11 cellular contexts compared by ENCODE assay signal in genomic region chr19:29704562-29705558, GRCh38. TPM values are rescaled to one million over a fixed set of nuclear protein-coding genes. Genes with fewer than 3 reads are reported as not detected.
DNase-seq lines count a peak whose midpoint lies in the region; ATAC-seq lines count a peak whose summit lies in the region.
"Had no signal": no experiment of that assay in that cellular context is flagged by ENCODE, and none has a peak within 500 bp of the region (broad histone marks: within the 10 kb centered on the region; RNA-seq: fewer than 3 reads in every experiment).

No MANE protein-coding gene starts in this region.

- peak overlapping the region; percentile 92 for H3K27ac Mint-ChIP-seq in activated T-helper 1 cell treated with anti-CD3 and anti-CD28 coated beads, Interleukin-12 subunit alpha, Interleukin-12 subunit beta, Interleukin-2, Interleukin-4 antibody, amounts not matched to agents 30 ng/mL and 10 ng/mL and 1 ng/mL, durations not matched to agents 14 hours and 24 hours and 36 hours

- intact Hi-C loops in activated T-helper 1 cell treated with anti-CD3 and anti-CD28 coated beads, Interleukin-12 subunit alpha, Interleukin-12 subunit beta, Interleukin-2, Interleukin-4 antibody, amounts not matched to agents 30 ng/mL and 10 ng/mL and 1 ng/mL, durations not matched to agents 14 hours and 24 hours and 36 hours (cut with micrococcal nuclease), result loop anchor here (1.0 kb wide), 2 partner anchors 9 to 32 kb away; no protein-coding TSS in a partner anchor

- peak; percentile 55 for DNase-seq in stimulated activated CD4-positive, alpha-beta T cell treated with anti-CD3 and anti-CD28 coated beads, Interleukin-4, amount 100 ng/mL, for 24 hours
- DNase-seq in stimulated activated CD4-positive, alpha-beta T cell treated with anti-CD3 and anti-CD28 coated beads, Interleukin-12 subunit alpha, Interleukin-12 subunit beta, amount 100 ng/mL, for 4 hours, result no peak
- no peak for DNase-seq in activated T-helper 1 cell treated with anti-CD3 and anti-CD28 coated beads, Interleukin-12 subunit alpha, Interleukin-12 subunit beta, Interleukin-2, Interleukin-4 antibody, amounts not matched to agents 30 ng/mL and 10 ng/mL and 1 ng/mL, durations not matched to agents 14 hours and 24 hours and 36 hours (ENCODE audit: low spot score)
- no peak for DNase-seq in kidney tubule cell (ENCODE audit: low spot score)
- DNase-seq in medulla oblongata (ENCODE audit: extremely low spot score), result no peak
- no peak for DNase-seq in DMS153 treated with DMSO at 0.1 percent for 48 hours (lab: John Stamatoyannopoulos, UW; ENCODE audit: unreplicated experiment)
- DNase-seq: foreskin fibroblast, mesenchymal stem cell, NCI-H446 had no signal

- no peaks in the 10 kb centered on the region for H3K27me3 Mint-ChIP-seq in activated T-helper 1 cell treated with anti-CD3 and anti-CD28 coated beads, Interleukin-12 subunit alpha, Interleukin-12 subunit beta, Interleukin-2, Interleukin-4 antibody, amounts not matched to agents 30 ng/mL and 10 ng/mL and 1 ng/mL, durations not matched to agents 14 hours and 24 hours and 36 hours (ENCODE audit: insufficient read depth)

- ATAC-seq in HG02840 (IDR thresholded peaks at IDR 0.05; ENCODE audit: low FRiP score, unreplicated experiment), result peak; percentile 73
- no peak for ATAC-seq in HG03139 (IDR thresholded peaks at IDR 0.05; ENCODE audit: unreplicated experiment)

- peaks cover 52% of the 10 kb centered on the region for H3K4me1 Mint-ChIP-seq in activated T-helper 1 cell treated with anti-CD3 and anti-CD28 coated beads, Interleukin-12 subunit alpha, Interleukin-12 subunit beta, Interleukin-2, Interleukin-4 antibody, amounts not matched to agents 30 ng/mL and 10 ng/mL and 1 ng/mL, durations not matched to agents 14 hours and 24 hours and 36 hours (ENCODE audit: low read depth)

- peaks cover 22% of the 10 kb centered on the region for H3K36me3 Mint-ChIP-seq in activated T-helper 1 cell treated with anti-CD3 and anti-CD28 coated beads, Interleukin-12 subunit alpha, Interleukin-12 subunit beta, Interleukin-2, Interleukin-4 antibody, amounts not matched to agents 30 ng/mL and 10 ng/mL and 1 ng/mL, durations not matched to agents 14 hours and 24 hours and 36 hours (ENCODE audit: low read depth)

- peak overlapping the region; percentile 53 for H3K4me3 Mint-ChIP-seq in activated T-helper 1 cell treated with anti-CD3 and anti-CD28 coated beads, Interleukin-12 subunit alpha, Interleukin-12 subunit beta, Interleukin-2, Interleukin-4 antibody, amounts not matched to agents 30 ng/mL and 10 ng/mL and 1 ng/mL, durations not matched to agents 14 hours and 24 hours and 36 hours

- no peaks in the 10 kb centered on the region for H3K9me3 Mint-ChIP-seq in activated T-helper 1 cell treated with anti-CD3 and anti-CD28 coated beads, Interleukin-12 subunit alpha, Interleukin-12 subunit beta, Interleukin-2, Interleukin-4 antibody, amounts not matched to agents 30 ng/mL and 10 ng/mL and 1 ng/mL, durations not matched to agents 14 hours and 24 hours and 36 hours

RNA-seq across cellular contexts. Expression of gene C19orf12, which starts 10.2 kb away (rescaled TPM):
- total RNA-seq in activated T-helper 1 cell treated with anti-CD3 and anti-CD28 coated beads, Interleukin-12 subunit alpha, Interleukin-12 subunit beta, Interleukin-2, Interleukin-4 antibody, amounts not matched to agents 30 ng/mL and 10 ng/mL and 1 ng/mL, durations not matched to agents 14 hours and 24 hours and 36 hours, result 47.9 and 50.2 TPM in 2 replicates

RNA-seq across cellular contexts. Expression of gene PLEKHF1, which starts 39.6 kb away (rescaled TPM):
- total RNA-seq in activated T-helper 1 cell treated with anti-CD3 and anti-CD28 coated beads, Interleukin-12 subunit alpha, Interleukin-12 subunit beta, Interleukin-2, Interleukin-4 antibody, amounts not matched to agents 30 ng/mL and 10 ng/mL and 1 ng/mL, durations not matched to agents 14 hours and 24 hours and 36 hours, result 30.9 and 35.0 TPM in 2 replicates
